In the genomic region with DNA sequence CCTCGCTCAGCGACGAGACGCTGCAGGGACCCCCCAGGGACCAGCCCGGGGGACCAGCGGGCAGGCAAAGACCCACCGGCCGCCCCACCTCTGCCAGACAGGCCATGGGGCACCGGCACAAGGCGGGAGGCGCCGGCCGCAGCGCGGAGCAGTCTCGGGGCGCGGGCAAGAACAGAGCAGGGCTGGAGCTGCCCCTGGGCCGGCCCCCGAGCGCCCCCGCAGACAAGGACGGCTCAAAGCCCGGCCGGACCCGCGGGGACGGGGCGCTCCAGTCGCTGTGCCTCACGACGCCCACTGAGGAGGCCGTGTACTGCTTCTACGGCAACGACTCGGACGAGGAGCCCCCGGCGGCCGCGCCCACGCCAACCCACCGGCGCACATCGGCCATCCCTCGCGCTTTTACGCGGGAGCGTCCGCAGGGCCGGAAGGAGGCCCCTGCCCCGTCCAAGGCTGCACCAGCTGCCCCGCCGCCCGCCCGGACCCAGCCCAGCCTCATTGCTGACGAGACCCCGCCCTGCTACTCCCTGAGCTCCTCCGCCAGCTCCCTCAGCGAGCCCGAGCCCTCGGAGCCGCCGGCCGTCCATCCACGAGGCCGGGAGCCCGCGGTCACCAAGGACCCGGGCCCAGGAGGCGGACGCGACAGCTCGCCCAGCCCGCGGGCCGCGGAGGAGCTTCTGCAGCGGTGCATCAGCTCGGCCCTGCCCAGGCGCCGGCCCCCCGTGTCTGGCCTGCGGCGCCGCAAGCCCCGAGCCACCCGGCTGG, we compare ENCODE assay signal across 21 cellular contexts. TPM values are rescaled to one million over a fixed set of nuclear protein-coding genes. Genes with fewer than 3 reads are reported as not detected.
DNase-seq lines count a peak whose midpoint lies in the region; ATAC-seq, FAIRE-seq and TF ChIP-seq lines count a peak whose summit lies in the region.
"Had no signal": no experiment of that assay in that cellular context is flagged by ENCODE, and none has a peak within 500 bp of the region (broad histone marks: within the 10 kb centered on the region; RNA-seq: fewer than 3 reads in every experiment).

No MANE protein-coding gene starts in this region.

- TF ChIP-seq RAD21 in HepG2 (CRISPR knock-in tag; IDR thresholded peaks at IDR 0.05) = no peak

- ATAC-seq in right cardiac atrium (no peak), HepG2 (no peak), GM18873 (IDR thresholded peaks at IDR 0.05; ENCODE audit: low FRiP score, unreplicated experiment) (no peak), GM18511 (IDR thresholded peaks at IDR 0.05; ENCODE audit: unreplicated experiment) (no peak)
- ATAC-seq: activated CD8-positive, alpha-beta T cell treated with anti-CD3 and anti-CD28 coated beads for 36 hours; SK-N-SH treated with all-trans-retinoic acid at 6 μM for 48 hours had no signal

- H3K4me1 ChIP-seq in right cardiac atrium (ENCODE audit: control insufficient read depth, insufficient read depth, low read length) (peaks cover 10% of the 10 kb centered on the region), right atrium auricular region (peaks cover 0 to 69% of the 10 kb centered on the region in 2 donors), mammary epithelial cell (ENCODE audit: insufficient read depth, low read length) (peaks cover 61% of the 10 kb centered on the region), HepG2 (ENCODE audit: insufficient read depth, low read length) (peaks cover 25% of the 10 kb centered on the region)

- no peak for TF ChIP-seq POLR2A in HepG2 (IDR thresholded peaks at IDR 0.05; ENCODE audit: insufficient read depth in 1 of 2, low read depth in 2 of 2, low read length in 2 of 2)

- FAIRE-seq in HepG2 (lab: Jason Lieb, UNC) = no peak
- FAIRE-seq: GM18507 had no signal

- POLR2A ChIA-PET in HepG2 (lab: Yijun Ruan, JAX) = no interaction called here

- DNase-seq in right cardiac atrium = peak; percentile 15 to 66 (median 46)
- DNase-seq in right atrium auricular region (ENCODE audit: low spot score) = no peak
- DNase-seq in mammary epithelial cell = no peak
- DNase-seq in HepG2 (ENCODE audit: low spot score) = no peak
- DNase-seq in SHP77 treated with DMSO at 0.1 percent for 48 hours (lab: John Stamatoyannopoulos, UW) = no peak
- DNase-seq in stimulated activated CD4-positive, alpha-beta T cell treated with anti-CD3 and anti-CD28 coated beads, Interleukin-2, amount 100 ng/mL, for 48 hours = no peak
- DNase-seq: activated CD8-positive, alpha-beta T cell treated with anti-CD3 and anti-CD28 coated beads for 36 hours; activated effector memory CD4-positive, alpha-beta T cell treated with Interleukin-2 at 50 U/mL for 16 hours; anterior cingulate cortex; colonic mucosa; NCI-H1436 treated with DMSO at 0.1 percent for 48 hours; NCI-H510A; stimulated activated CD4-positive, alpha-beta T cell treated with anti-CD3 and anti-CD28 coated beads, Interleukin-12 subunit alpha, Interleukin-12 subunit beta, amount 100 ng/mL, for 4 hours; stomach; uterus had no signal

- H3K4me2 ChIP-seq in mammary epithelial cell (ENCODE audit: insufficient read depth, low read depth, low read length) (peak overlapping the region; percentile 76), HepG2 (ENCODE audit: low read depth, low read length) (peak overlapping the region; percentile 76; the same call in 1 of the 2 replicates)
- H3K4me2 ChIP-seq: KMS-11 had no signal

- no peak for TF ChIP-seq CTCF in right atrium auricular region (IDR thresholded peaks at IDR 0.05)
- TF ChIP-seq CTCF in mammary epithelial cell (conservative IDR thresholded peaks at IDR 0.05 in 1 of 2, IDR thresholded peaks at IDR 0.05 in 1 of 2; ENCODE audit: extremely low read depth in 1 of 2, insufficient read depth in 1 of 2, low read depth in 1 of 2, low read length in 2 of 2) = no peak
- no peak for TF ChIP-seq CTCF in HepG2 (CRISPR knock-in tag; IDR thresholded peaks at IDR 0.05)

- H3K36me3 ChIP-seq in right atrium auricular region = no peaks in the 10 kb centered on the region
- H3K36me3 ChIP-seq in mammary epithelial cell (ENCODE audit: insufficient read depth, low read length) = no peaks in the 10 kb centered on the region
- H3K36me3 ChIP-seq in HepG2 (replicated peaks in 1 of 2; ENCODE audit: control insufficient read depth in 1 of 2, insufficient read depth in 2 of 2, low read length in 2 of 2) = no peaks in the 10 kb centered on the region
- H3K36me3 ChIP-seq: colonic mucosa, stomach, uterus had no signal

- H3K9ac ChIP-seq in mammary epithelial cell (ENCODE audit: insufficient read depth, low read length) (no peak overlapping the region), HepG2 (ENCODE audit: insufficient read depth, low read depth, low read length) (no peak overlapping the region)
- H3K9ac ChIP-seq: KMS-11 had no signal

- H3K27me3 ChIP-seq in right cardiac atrium (ENCODE audit: control insufficient read depth, insufficient read depth) (no peaks in the 10 kb centered on the region), right atrium auricular region (peaks cover 28 to 56% of the 10 kb centered on the region in 2 donors), mammary epithelial cell (ENCODE audit: insufficient read depth, low read length) (peaks cover 26% of the 10 kb centered on the region), HepG2 (ENCODE audit: control insufficient read depth in 1 of 2, insufficient read depth in 2 of 2, low read length in 2 of 2) (no peaks in the 10 kb centered on the region)

- CTCF ChIA-PET in mammary epithelial cell (lab: Charles Lee; ENCODE audit: low non-redundant PET) (interaction anchor here (0.6 kb wide), 1 partner anchor 152 kb away, joined by 6 read pairs; no protein-coding TSS in a partner anchor), HepG2 (lab: Yijun Ruan, JAX; ENCODE audit: low intra/inter-chr PET ratio, low total read pairs) (no interaction called here)

- H3K79me2 ChIP-seq in mammary epithelial cell (ENCODE audit: insufficient read depth, low read length) (no peaks in the 10 kb centered on the region), HepG2 (ENCODE audit: insufficient read depth, low read length) (no peaks in the 10 kb centered on the region)

- peaks cover 15% of the 10 kb centered on the region for H4K20me1 ChIP-seq in mammary epithelial cell (ENCODE audit: insufficient read depth, low read length)
- H4K20me1 ChIP-seq in HepG2 (ENCODE audit: insufficient read depth, low read length) = peaks cover 12% of the 10 kb centered on the region

- BruUV-seq in mammary epithelial cell (replicated peaks; lab: Mats Ljungman, UMichigan) (no TSS peak), HepG2 (replicated peaks; lab: Mats Ljungman, UMichigan) (no TSS peak)

- H3K27ac ChIP-seq in right cardiac atrium (ENCODE audit: low read length) = no peak overlapping the region
- no peak overlapping the region for H3K27ac ChIP-seq in right atrium auricular region
- H3K27ac ChIP-seq in mammary epithelial cell (ENCODE audit: insufficient read depth, low read depth, low read length) = no peak overlapping the region
- no peak overlapping the region for H3K27ac ChIP-seq in HepG2 (ENCODE audit: extremely low read length, insufficient read depth, low read length)
- H3K27ac ChIP-seq: colonic mucosa, KMS-11, stomach, uterus had no signal

- intact Hi-C loops in right cardiac atrium (cut with DNase I) (no loop called here), mammary epithelial cell (cut with micrococcal nuclease) (loop anchor here (5.0 kb wide), 1 partner anchor 45 kb away; a partner anchor contains a TSS), HepG2 (cut with micrococcal nuclease; ENCODE audit: unreplicated experiment) (no loop called here)

- H3K4me3 ChIP-seq in right cardiac atrium (ENCODE audit: low read length) (peak overlapping the region; percentile 3), right atrium auricular region (peak overlapping the region in 1 of 2 donors; percentile 36), mammary epithelial cell (replicated peaks in 1 of 3; ENCODE audit: insufficient read depth in 1 of 3, low read depth in 2 of 3, low read length in 3 of 3) (no peak overlapping the region), HepG2 (replicated peaks in 1 of 3; ENCODE audit: insufficient read depth in 1 of 3, low read depth in 2 of 3, low read length in 3 of 3) (no peak overlapping the region)
- H3K4me3 ChIP-seq: colonic mucosa, uterus had no signal

- TF ChIP-seq EP300 in HepG2 (IDR thresholded peaks at IDR 0.05; ENCODE audit: low read depth in 2 of 2, low read length in 2 of 2) = no peak
- TF ChIP-seq EP300 in HepG2 (CRISPR knock-in tag; IDR thresholded peaks at IDR 0.05; ENCODE audit: borderline replicate concordance) = no peak

- dilution Hi-C loops in mammary epithelial cell (cut with HindIII; ENCODE audit: low sequenced_read_pairs) = no loop called here

- H3K9me3 ChIP-seq in right cardiac atrium (ENCODE audit: control insufficient read depth, low read length) = no peaks in the 10 kb centered on the region
- H3K9me3 ChIP-seq in right atrium auricular region = no peaks in the 10 kb centered on the region
- H3K9me3 ChIP-seq in mammary epithelial cell (replicated peaks; ENCODE audit: insufficient read depth, low read length) = no peaks in the 10 kb centered on the region
- H3K9me3 ChIP-seq in HepG2 (ENCODE audit: low read length) = no peaks in the 10 kb centered on the region
- H3K9me3 ChIP-seq: colonic mucosa, stomach, uterus had no signal

- H2AFZ ChIP-seq in mammary epithelial cell (ENCODE audit: low read depth, low read length) (no peak overlapping the region), HepG2 (ENCODE audit: low read length) (no peak overlapping the region)

- 5% methylated on average over 89 of the region's 89 CpGs for WGBS in right cardiac atrium
- WGBS in mammary epithelial cell (ENCODE audit: low coverage, missing lambda C conversion rate) = 0% methylated on average over 8 of the region's 89 CpGs
- WGBS in HepG2 (ENCODE audit: low lambda C conversion rate) = 96% methylated on average over 56 of the region's 89 CpGs

- in situ Hi-C loops in mammary epithelial cell (cut with MboI; ENCODE audit: low sequenced_read_pairs in 2 of 2) = no loop called here
- in situ Hi-C loops in HepG2 (cut with HindIII; ENCODE audit: extremely low pct_ligation_motif_present, low pct_unique_long_range_greater_than_20kb) = no loop called here

RNA-seq across cellular contexts. Expression of a gene that starts 11.3 kb away (rescaled TPM):
- total RNA-seq in right cardiac atrium (10 to 100 TPM; 14.4 to 19.2 (median 18.1) TPM), right atrium auricular region (10 to 100 TPM; 19.1 to 22.3 TPM), mammary epithelial cell (10 to 100 TPM; 25.8 to 41.9 TPM), HepG2 (2016; rRNA removed; fragmentation: Illumina TruSeq; extraction: Trizol) (32.3 and 32.4 TPM in 2 replicates)
- polyA plus RNA-seq in right cardiac atrium (23.6 TPM), mammary epithelial cell (22.2 TPM), HepG2 (2011; rRNA removed) (14.2 and 19.5 TPM in 2 replicates)
- 9.1 TPM for polyA minus RNA-seq in mammary epithelial cell
- total RNA-seq in HepG2 (2016; cell fraction: cytosol; rRNA removed; fragmentation: Illumina TruSeq; extraction: Trizol; ENCODE audit: low read depth) = 11.9 and 13.3 TPM in 2 replicates
- 34.4 and 35.4 TPM in 2 replicates for total RNA-seq in HepG2 (2016; cell fraction: insoluble cytoplasmic fraction; rRNA removed; fragmentation: Illumina TruSeq; extraction: Trizol)
- 33.2 and 36.2 TPM in 2 replicates for total RNA-seq in HepG2 (2016; cell fraction: membrane; rRNA removed; fragmentation: Illumina TruSeq; extraction: Trizol)
- total RNA-seq in HepG2 (2016; cell fraction: nucleus; rRNA removed; fragmentation: Illumina TruSeq; extraction: Trizol) = 15.1 and 17.1 TPM in 2 replicates
- polyA plus RNA-seq in HepG2 (2011; cell fraction: cytosol; rRNA removed) = 18.3 and 24.5 TPM in 2 replicates
- polyA plus RNA-seq in HepG2 (2011; cell fraction: nucleus; rRNA removed) = 33.5 and 34.3 TPM in 2 replicates
- 9.6 and 14.8 TPM in 2 replicates for polyA plus RNA-seq in HepG2 (2012)
- polyA plus RNA-seq in HepG2 (2016; cell fraction: cytosol; fragmentation: Illumina TruSeq; extraction: Trizol; ENCODE audit: low read depth) = 11.7 and 15.7 TPM in 2 replicates
- polyA plus RNA-seq in HepG2 (2016; cell fraction: insoluble cytoplasmic fraction; fragmentation: Illumina TruSeq; extraction: Trizol; ENCODE audit: low read depth) = 31.7 and 32.0 TPM in 2 replicates
- polyA plus RNA-seq in HepG2 (2016; cell fraction: membrane; fragmentation: Illumina TruSeq; extraction: Trizol; ENCODE audit: low read depth) = 25.3 and 26.3 TPM in 2 replicates
- 30.3 and 33.5 TPM in 2 replicates for polyA plus RNA-seq in HepG2 (2016; cell fraction: nucleus; fragmentation: Illumina TruSeq; extraction: Trizol; ENCODE audit: insufficient read depth, low read depth)
- polyA minus RNA-seq in HepG2 (2011; rRNA and poly(A)+ RNA removed; ENCODE audit: low replicate concordance) = 15.8 and 20.8 TPM in 2 replicates
- polyA minus RNA-seq in HepG2 (2011; cell fraction: cytosol; rRNA and poly(A)+ RNA removed) = 8.7 and 9.4 TPM in 2 replicates
- polyA minus RNA-seq in HepG2 (2011; cell fraction: nucleus; rRNA and poly(A)+ RNA removed) = 13.3 and 13.6 TPM in 2 replicates

RNA-seq across cellular contexts. Expression of a gene that starts 17.8 kb away (rescaled TPM):
- total RNA-seq in right cardiac atrium (under 1 TPM; 0.45 to 0.88 (median 0.68) TPM), right atrium auricular region (under 1 TPM; 0.04 to 0.35 TPM), mammary epithelial cell (under 1 TPM; under 0.01 to 0.19 TPM), HepG2 (2016; rRNA removed; fragmentation: Illumina TruSeq; extraction: Trizol) (0.22 TPM in 1 of 2 replicates, not detected in the other)
- polyA plus RNA-seq in right cardiac atrium (0.61 TPM), mammary epithelial cell (0.08 TPM), HepG2 (2011; rRNA removed) (0.08 and 0.16 TPM in 2 replicates)
- polyA minus RNA-seq in mammary epithelial cell = not detected
- total RNA-seq in HepG2 (2016; cell fraction: cytosol; rRNA removed; fragmentation: Illumina TruSeq; extraction: Trizol; ENCODE audit: low read depth) = under 0.01 TPM in 1 of 2 replicates, not detected in the other
- total RNA-seq in HepG2 (2016; cell fraction: insoluble cytoplasmic fraction; rRNA removed; fragmentation: Illumina TruSeq; extraction: Trizol) = 0.02 and 0.27 TPM in 2 replicates
- 0.24 TPM in 1 of 2 replicates, not detected in the other for total RNA-seq in HepG2 (2016; cell fraction: membrane; rRNA removed; fragmentation: Illumina TruSeq; extraction: Trizol)
- total RNA-seq in HepG2 (2016; cell fraction: nucleus; rRNA removed; fragmentation: Illumina TruSeq; extraction: Trizol) = 0.25 and 0.28 TPM in 2 replicates
- polyA plus RNA-seq in HepG2 (2011; cell fraction: cytosol; rRNA removed) = 0.04 and 0.07 TPM in 2 replicates
- 0.37 and 0.61 TPM in 2 replicates for polyA plus RNA-seq in HepG2 (2011; cell fraction: nucleus; rRNA removed)
- polyA plus RNA-seq in HepG2 (2012) = 0.11 and 0.28 TPM in 2 replicates
- not detected in 2 replicates for polyA plus RNA-seq in HepG2 (2016; cell fraction: cytosol; fragmentation: Illumina TruSeq; extraction: Trizol; ENCODE audit: low read depth)
- not detected in 2 replicates for polyA plus RNA-seq in HepG2 (2016; cell fraction: insoluble cytoplasmic fraction; fragmentation: Illumina TruSeq; extraction: Trizol; ENCODE audit: low read depth)
- polyA plus RNA-seq in HepG2 (2016; cell fraction: membrane; fragmentation: Illumina TruSeq; extraction: Trizol; ENCODE audit: low read depth) = not detected in 2 replicates
- polyA plus RNA-seq in HepG2 (2016; cell fraction: nucleus; fragmentation: Illumina TruSeq; extraction: Trizol; ENCODE audit: insufficient read depth, low read depth) = 0.18 and 0.40 TPM in 2 replicates
- 0.40 and 0.77 TPM in 2 replicates for polyA minus RNA-seq in HepG2 (2011; rRNA and poly(A)+ RNA removed; ENCODE audit: low replicate concordance)
- 0.35 and 0.49 TPM in 2 replicates for polyA minus RNA-seq in HepG2 (2011; cell fraction: cytosol; rRNA and poly(A)+ RNA removed)
- polyA minus RNA-seq in HepG2 (2011; cell fraction: nucleus; rRNA and poly(A)+ RNA removed) = 0.52 and 0.75 TPM in 2 replicates
- total RNA-seq: kidney epithelial cell had no signal

RNA-seq across cellular contexts. Expression of a gene that starts 22.5 kb away (rescaled TPM):
- total RNA-seq in right cardiac atrium (1 to 10 TPM in 3 of 4 donors, under 1 TPM in 1; 0.33 to 2.4 (median 1.4) TPM), right atrium auricular region (1 to 10 TPM; 1.0 to 4.4 TPM), mammary epithelial cell (1 to 10 TPM; 1.0 to 3.5 TPM), HepG2 (2016; rRNA removed; fragmentation: Illumina TruSeq; extraction: Trizol) (0.52 and 2.0 TPM in 2 replicates)
- polyA plus RNA-seq in right cardiac atrium (1.7 TPM), mammary epithelial cell (0.56 TPM), HepG2 (2011; rRNA removed) (2.7 and 3.1 TPM in 2 replicates)
- polyA minus RNA-seq in mammary epithelial cell = not detected
- 0.91 and 1.2 TPM in 2 replicates for total RNA-seq in HepG2 (2016; cell fraction: cytosol; rRNA removed; fragmentation: Illumina TruSeq; extraction: Trizol; ENCODE audit: low read depth)
- total RNA-seq in HepG2 (2016; cell fraction: insoluble cytoplasmic fraction; rRNA removed; fragmentation: Illumina TruSeq; extraction: Trizol) = 1.1 and 1.5 TPM in 2 replicates
- 1.5 and 2.0 TPM in 2 replicates for total RNA-seq in HepG2 (2016; cell fraction: membrane; rRNA removed; fragmentation: Illumina TruSeq; extraction: Trizol)
- 1.7 and 3.6 TPM in 2 replicates for total RNA-seq in HepG2 (2016; cell fraction: nucleus; rRNA removed; fragmentation: Illumina TruSeq; extraction: Trizol)
- polyA plus RNA-seq in HepG2 (2011; cell fraction: cytosol; rRNA removed) = 0.73 and 1.2 TPM in 2 replicates
- polyA plus RNA-seq in HepG2 (2011; cell fraction: nucleus; rRNA removed) = 62.7 and 100 TPM in 2 replicates
- polyA plus RNA-seq in HepG2 (2012) = 2.9 and 3.0 TPM in 2 replicates
- polyA plus RNA-seq in HepG2 (2016; cell fraction: cytosol; fragmentation: Illumina TruSeq; extraction: Trizol; ENCODE audit: low read depth) = 0.60 and 0.88 TPM in 2 replicates
- 0.61 and 1.1 TPM in 2 replicates for polyA plus RNA-seq in HepG2 (2016; cell fraction: insoluble cytoplasmic fraction; fragmentation: Illumina TruSeq; extraction: Trizol; ENCODE audit: low read depth)
- polyA plus RNA-seq in HepG2 (2016; cell fraction: membrane; fragmentation: Illumina TruSeq; extraction: Trizol; ENCODE audit: low read depth) = 1.2 TPM in 2 replicates
- polyA plus RNA-seq in HepG2 (2016; cell fraction: nucleus; fragmentation: Illumina TruSeq; extraction: Trizol; ENCODE audit: insufficient read depth, low read depth) = 11.8 and 12.9 TPM in 2 replicates
- 0.84 and 1.6 TPM in 2 replicates for polyA minus RNA-seq in HepG2 (2011; rRNA and poly(A)+ RNA removed; ENCODE audit: low replicate concordance)
- 0.88 and 1.6 TPM in 2 replicates for polyA minus RNA-seq in HepG2 (2011; cell fraction: cytosol; rRNA and poly(A)+ RNA removed)
- 1.7 and 4.6 TPM in 2 replicates for polyA minus RNA-seq in HepG2 (2011; cell fraction: nucleus; rRNA and poly(A)+ RNA removed)

RNA-seq across cellular contexts. Expression of a gene that starts 23.3 kb away (rescaled TPM):
- total RNA-seq in right cardiac atrium (1 to 10 TPM; 1.1 to 1.8 (median 1.4) TPM), right atrium auricular region (1 to 10 TPM; 1.3 to 2.3 TPM), mammary epithelial cell (1 to 10 TPM; 1.7 to 2.4 TPM), HepG2 (2016; rRNA removed; fragmentation: Illumina TruSeq; extraction: Trizol) (15.6 and 28.8 TPM in 2 replicates)
- polyA plus RNA-seq in right cardiac atrium (7.5 TPM), mammary epithelial cell (1.2 TPM), HepG2 (2011; rRNA removed) (10.0 and 17.3 TPM in 2 replicates)
- not detected for polyA minus RNA-seq in mammary epithelial cell
- total RNA-seq in HepG2 (2016; cell fraction: cytosol; rRNA removed; fragmentation: Illumina TruSeq; extraction: Trizol; ENCODE audit: low read depth) = 21.2 and 31.3 TPM in 2 replicates
- 13.3 and 31.5 TPM in 2 replicates for total RNA-seq in HepG2 (2016; cell fraction: insoluble cytoplasmic fraction; rRNA removed; fragmentation: Illumina TruSeq; extraction: Trizol)
- 21.8 and 29.6 TPM in 2 replicates for total RNA-seq in HepG2 (2016; cell fraction: membrane; rRNA removed; fragmentation: Illumina TruSeq; extraction: Trizol)
- 22.0 and 24.7 TPM in 2 replicates for total RNA-seq in HepG2 (2016; cell fraction: nucleus; rRNA removed; fragmentation: Illumina TruSeq; extraction: Trizol)
- 10.9 and 13.3 TPM in 2 replicates for polyA plus RNA-seq in HepG2 (2011; cell fraction: cytosol; rRNA removed)
- 15.2 and 19.3 TPM in 2 replicates for polyA plus RNA-seq in HepG2 (2011; cell fraction: nucleus; rRNA removed)
- polyA plus RNA-seq in HepG2 (2012) = 31.7 and 32.2 TPM in 2 replicates
- polyA plus RNA-seq in HepG2 (2016; cell fraction: cytosol; fragmentation: Illumina TruSeq; extraction: Trizol; ENCODE audit: low read depth) = 40.3 and 49.6 TPM in 2 replicates
- polyA plus RNA-seq in HepG2 (2016; cell fraction: insoluble cytoplasmic fraction; fragmentation: Illumina TruSeq; extraction: Trizol; ENCODE audit: low read depth) = 23.2 and 29.9 TPM in 2 replicates
- polyA plus RNA-seq in HepG2 (2016; cell fraction: membrane; fragmentation: Illumina TruSeq; extraction: Trizol; ENCODE audit: low read depth) = 43.0 and 49.7 TPM in 2 replicates
- 65.9 and 70.0 TPM in 2 replicates for polyA plus RNA-seq in HepG2 (2016; cell fraction: nucleus; fragmentation: Illumina TruSeq; extraction: Trizol; ENCODE audit: insufficient read depth, low read depth)
- 7.1 and 14.8 TPM in 2 replicates for polyA minus RNA-seq in HepG2 (2011; rRNA and poly(A)+ RNA removed; ENCODE audit: low replicate concordance)
- polyA minus RNA-seq in HepG2 (2011; cell fraction: cytosol; rRNA and poly(A)+ RNA removed) = 12.4 and 14.4 TPM in 2 replicates
- polyA minus RNA-seq in HepG2 (2011; cell fraction: nucleus; rRNA and poly(A)+ RNA removed) = 3.5 and 3.6 TPM in 2 replicates

RNA-seq across cellular contexts. Expression of a gene that starts 29.5 kb away (rescaled TPM):
- total RNA-seq in right cardiac atrium (100 to 1,000 TPM; 635 to 772 (median 696) TPM), right atrium auricular region (1,000 to 10,000 TPM; 1,712 to 2,156 TPM), mammary epithelial cell (100 to 1,000 TPM; 318 to 950 TPM), HepG2 (2016; rRNA removed; fragmentation: Illumina TruSeq; extraction: Trizol) (695 and 780 TPM in 2 replicates)
- polyA plus RNA-seq in right cardiac atrium (1,857 TPM), mammary epithelial cell (2,121 TPM), HepG2 (2011; rRNA removed) (1,411 and 1,504 TPM in 2 replicates)
- polyA minus RNA-seq in mammary epithelial cell = 372 TPM
- total RNA-seq in HepG2 (2016; cell fraction: cytosol; rRNA removed; fragmentation: Illumina TruSeq; extraction: Trizol; ENCODE audit: low read depth) = 693 and 734 TPM in 2 replicates
- total RNA-seq in HepG2 (2016; cell fraction: insoluble cytoplasmic fraction; rRNA removed; fragmentation: Illumina TruSeq; extraction: Trizol) = 654 and 886 TPM in 2 replicates
- total RNA-seq in HepG2 (2016; cell fraction: membrane; rRNA removed; fragmentation: Illumina TruSeq; extraction: Trizol) = 967 and 1,125 TPM in 2 replicates
- total RNA-seq in HepG2 (2016; cell fraction: nucleus; rRNA removed; fragmentation: Illumina TruSeq; extraction: Trizol) = 240 and 299 TPM in 2 replicates
- 2,214 and 3,196 TPM in 2 replicates for polyA plus RNA-seq in HepG2 (2011; cell fraction: cytosol; rRNA removed)
- 923 and 1,023 TPM in 2 replicates for polyA plus RNA-seq in HepG2 (2011; cell fraction: nucleus; rRNA removed)
- 1,504 and 2,202 TPM in 2 replicates for polyA plus RNA-seq in HepG2 (2012)
- polyA plus RNA-seq in HepG2 (2016; cell fraction: cytosol; fragmentation: Illumina TruSeq; extraction: Trizol; ENCODE audit: low read depth) = 1,868 and 2,054 TPM in 2 replicates
- polyA plus RNA-seq in HepG2 (2016; cell fraction: insoluble cytoplasmic fraction; fragmentation: Illumina TruSeq; extraction: Trizol; ENCODE audit: low read depth) = 1,628 and 1,692 TPM in 2 replicates
- polyA plus RNA-seq in HepG2 (2016; cell fraction: membrane; fragmentation: Illumina TruSeq; extraction: Trizol; ENCODE audit: low read depth) = 2,328 and 2,419 TPM in 2 replicates
- polyA plus RNA-seq in HepG2 (2016; cell fraction: nucleus; fragmentation: Illumina TruSeq; extraction: Trizol; ENCODE audit: insufficient read depth, low read depth) = 895 and 898 TPM in 2 replicates
- polyA minus RNA-seq in HepG2 (2011; rRNA and poly(A)+ RNA removed; ENCODE audit: low replicate concordance) = 538 and 916 TPM in 2 replicates
- 647 and 682 TPM in 2 replicates for polyA minus RNA-seq in HepG2 (2011; cell fraction: cytosol; rRNA and poly(A)+ RNA removed)
- polyA minus RNA-seq in HepG2 (2011; cell fraction: nucleus; rRNA and poly(A)+ RNA removed) = 109 and 140 TPM in 2 replicates

Comparison
In these comparisons a context has a peak if more than half of its experiments do, and no peak if none do; other contexts are left out.
1. DNase-seq: peak in right cardiac atrium (3 of 3); none in right atrium auricular region (single experiment), mammary epithelial cell (single experiment), HepG2 (single experiment), SHP77 treated with DMSO at 0.1 percent for 48 hours (single experiment) and stimulated activated CD4-positive, alpha-beta T cell treated with anti-CD3 and anti-CD28 coated beads, Interleukin-2, amount 100 ng/mL, for 48 hours (0 of 2).